In genomic region chr4:144699565-144699964, GRCh38 we compare ENCODE assay signal across 1 cellular context.
TF ChIP-seq lines count a peak whose summit lies in the region.

No MANE protein-coding gene starts in this region.

TF ChIP-seq in IMR-90, 13 proteins besides CTCF, POLR2A, EP300 and RAD21:
- TF ChIP-seq USF2 (IDR thresholded peaks at IDR 0.05; ENCODE audit: low read depth, low read length), result no peak
- no peak for TF ChIP-seq RCOR1 (IDR thresholded peaks at IDR 0.05; ENCODE audit: insufficient replicate concordance, low read length)
- no peak for TF ChIP-seq MXI1 (IDR thresholded peaks at IDR 0.05; ENCODE audit: borderline replicate concordance, low read depth, low read length)
- TF ChIP-seq SMC3 (IDR thresholded peaks at IDR 0.05; ENCODE audit: low read depth, low read length), result no peak
- TF ChIP-seq NFE2L2 (IDR thresholded peaks at IDR 0.05; ENCODE audit: low read depth, low read length), result no peak
- TF ChIP-seq MAZ (IDR thresholded peaks at IDR 0.05; ENCODE audit: borderline replicate concordance, low read depth, low read length), result no peak
- TF ChIP-seq RFX5 (IDR thresholded peaks at IDR 0.05; ENCODE audit: low read depth, low read length), result no peak
- TF ChIP-seq CHD1 (IDR thresholded peaks at IDR 0.05; ENCODE audit: low read depth, low read length), result no peak
- no peak for TF ChIP-seq CEBPB (IDR thresholded peaks at IDR 0.05; ENCODE audit: low read depth, low read length)
- no peak for TF ChIP-seq ELK1 (IDR thresholded peaks at IDR 0.05; ENCODE audit: borderline replicate concordance, low read depth, low read length)
- no peak for TF ChIP-seq MAFK (IDR thresholded peaks at IDR 0.05; ENCODE audit: low read depth, low read length)
- TF ChIP-seq FOS (IDR thresholded peaks at IDR 0.05; ENCODE audit: low read depth, low read length), result no peak
